32 cellular contexts compared by ENCODE assay signal in the genomic region with DNA sequence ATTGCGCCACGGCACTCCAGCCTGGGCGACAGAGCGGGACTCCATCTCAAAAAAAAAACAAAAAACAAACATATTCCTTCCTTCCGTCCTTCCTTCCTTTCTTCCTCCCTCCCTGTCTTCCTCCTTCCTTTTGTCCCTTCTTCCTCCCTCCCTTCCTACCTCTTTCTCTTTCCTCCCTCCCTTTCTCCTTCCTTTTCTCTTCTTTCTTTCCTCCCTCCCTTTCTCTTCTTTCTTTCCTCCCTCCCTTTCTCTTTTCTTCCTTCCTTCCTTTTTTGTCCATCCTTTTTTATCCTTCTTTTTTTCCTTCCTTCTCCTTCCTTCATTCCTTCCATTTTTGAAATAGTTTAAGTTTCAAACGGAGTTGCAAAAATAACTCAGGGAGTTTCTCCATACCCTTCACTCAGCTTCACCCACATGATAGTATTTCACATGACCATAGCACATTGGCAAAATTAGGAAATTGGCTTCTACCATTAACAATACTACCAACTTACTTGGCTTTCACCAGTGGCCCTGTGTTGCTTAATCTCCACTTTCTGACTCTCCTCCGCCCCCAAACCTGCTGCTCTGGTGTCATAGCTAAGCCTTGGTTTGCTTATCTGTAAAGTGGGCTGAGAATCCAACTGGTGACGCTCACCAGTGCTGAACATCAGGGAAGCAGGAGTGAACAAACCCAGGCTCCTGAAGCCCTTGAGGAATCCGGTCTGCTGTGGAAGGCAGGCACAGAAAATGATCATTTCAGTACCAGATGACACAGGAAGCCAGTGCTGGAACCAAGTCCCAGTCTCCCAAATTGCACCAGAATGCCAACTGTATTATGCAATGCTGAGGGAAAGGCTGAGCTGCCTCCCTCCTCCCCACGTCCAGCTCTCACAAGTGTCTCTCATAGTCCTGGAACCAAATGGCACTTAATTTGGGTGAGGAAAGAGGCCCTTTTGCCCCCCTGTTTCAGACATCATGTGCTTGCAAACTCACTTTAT. TPM values are rescaled to one million over a fixed set of nuclear protein-coding genes. Genes with fewer than 3 reads are reported as not detected.
A peak's percentile ranks its signal among the peaks of the same experiment; 100 is the strongest.
DNase-seq lines count a peak whose midpoint lies in the region; ATAC-seq and TF ChIP-seq lines count a peak whose summit lies in the region.
"Had no signal": no experiment of that assay in that cellular context is flagged by ENCODE, and none has a peak within 500 bp of the region (broad histone marks: within the 10 kb centered on the region; RNA-seq: fewer than 3 reads in every experiment).

No MANE protein-coding gene starts in this region.

- H3K36me3 Mint-ChIP-seq in activated T-cell treated with anti-CD3 and anti-CD28 coated beads, Interleukin-2, amount 50 U/mL, for 72 hours (ENCODE audit: insufficient read depth in 2 of 2) = peaks cover 0 to 8% of the 10 kb centered on the region in 2 donors
- peaks cover 38% of the 10 kb centered on the region for H3K36me3 Mint-ChIP-seq in activated CD4-positive, alpha-beta T cell treated with anti-CD3 and anti-CD28 coated beads, Interleukin-2, amount 10 ng/mL, durations not matched to agents 7 days and 5 days (ENCODE audit: low read depth)

- no peak overlapping the region for H3K4me3 ChIP-seq in coronary artery
- H3K4me3 ChIP-seq in liver (ENCODE audit: low read depth in 1 of 3, low read length in 3 of 3) = no peak overlapping the region
- H3K4me3 ChIP-seq in thyroid gland (replicated peaks in 1 of 3) = no peak overlapping the region
- H3K4me3 ChIP-seq: body of pancreas, esophagus squamous epithelium, PC-9, testis had no signal

- no peaks in the 10 kb centered on the region for H3K27me3 Mint-ChIP-seq in activated T-cell treated with anti-CD3 and anti-CD28 coated beads, Interleukin-2, amount 50 U/mL, for 72 hours (ENCODE audit: low read depth)
- no peaks in the 10 kb centered on the region for H3K27me3 Mint-ChIP-seq in activated CD4-positive, alpha-beta T cell treated with anti-CD3 and anti-CD28 coated beads, Interleukin-2, amount 10 ng/mL, durations not matched to agents 7 days and 5 days
- H3K27me3 Mint-ChIP-seq: activated CD4-positive, alpha-beta memory T cell treated with anti-CD3 and anti-CD28 coated beads, Interleukin-2, amount 10 ng/mL, durations not matched to agents 7 days and 5 days; activated naive CD8-positive, alpha-beta T cell treated with anti-CD3 and anti-CD28 coated beads, Interleukin-2, amount 10 ng/mL, durations not matched to agents 7 days and 5 days; CD4-positive, alpha-beta T cell; effector memory CD8-positive, alpha-beta T cell had no signal

- no peak for ATAC-seq in activated T-cell treated with anti-CD3 and anti-CD28 coated beads, Interleukin-2, amount 50 U/mL, for 72 hours (replicated peaks in 1 of 2)
- no peak for ATAC-seq in foreskin keratinocyte
- ATAC-seq: activated CD4-positive, CD25-positive, alpha-beta regulatory T cell treated with anti-CD3 and anti-CD28 coated beads, Interleukin-2, amount 50 U/mL, for 24 hours; body of pancreas; effector memory CD8-positive, alpha-beta T cell had no signal

- H3K9me3 Mint-ChIP-seq in activated T-cell treated with anti-CD3 and anti-CD28 coated beads, Interleukin-2, amount 50 U/mL, for 72 hours = peaks cover 0 to 8% of the 10 kb centered on the region in 2 donors
- H3K9me3 Mint-ChIP-seq in activated CD4-positive, alpha-beta T cell treated with anti-CD3 and anti-CD28 coated beads, Interleukin-2, amount 10 ng/mL, durations not matched to agents 7 days and 5 days = peaks cover 7% of the 10 kb centered on the region
- H3K9me3 Mint-ChIP-seq: CD4-positive, alpha-beta T cell; effector memory CD8-positive, alpha-beta T cell had no signal

- no peak overlapping the region for H3K9ac ChIP-seq in liver (ENCODE audit: low read depth in 1 of 2, low read length in 2 of 2)

- peak; percentile 17 for DNase-seq in MV-4-11 (lab: John Stamatoyannopoulos, UW)
- DNase-seq in coronary artery (ENCODE audit: low spot score) = no peak
- peak; percentile 84 to 91 for DNase-seq in thyroid gland
- no peak for DNase-seq in central memory CD4-positive, alpha-beta T cell
- DNase-seq in activated T-cell treated with anti-CD3 and anti-CD28 coated beads, Interleukin-2, amount 50 U/mL, for 72 hours = no peak
- no peak for DNase-seq in activated CD4-positive, alpha-beta T cell treated with anti-CD3 and anti-CD28 coated beads, Interleukin-2, amount 10 ng/mL, durations not matched to agents 7 days and 5 days
- no peak for DNase-seq in foreskin keratinocyte
- DNase-seq: activated CD4-positive, alpha-beta memory T cell treated with anti-CD3 and anti-CD28 coated beads, Interleukin-2, amount 10 ng/mL, durations not matched to agents 7 days and 5 days; activated effector memory CD4-positive, alpha-beta T cell treated with Interleukin-2 at 50 U/mL for 16 hours; activated naive CD8-positive, alpha-beta T cell treated with anti-CD3 and anti-CD28 coated beads, Interleukin-2, amount 10 ng/mL, durations not matched to agents 7 days and 5 days; body of pancreas; CD4-positive, alpha-beta T cell; DMS153; effector memory CD8-positive, alpha-beta T cell; esophagus squamous epithelium; glutamatergic neuron; Karpas-422; kidney glomerular epithelial cell; NCI-H1694 treated with DMSO at 0.1 percent for 48 hours; NCI-H2171 treated with DMSO at 0.1 percent for 48 hours; NCI-H524 treated with DMSO at 0.1 percent for 48 hours; NK-92 treated with Interleukin-12 subunit alpha and Interleukin-12 subunit beta, amount 100 ng/mL, for 24 hours; occipital lobe; PC-9; SIG-M5; stimulated activated CD4-positive, alpha-beta T cell treated with anti-CD3 and anti-CD28 coated beads, Interleukin-4, amount 100 ng/mL, for 24 hours; stimulated activated naive CD4-positive, alpha-beta T cell; testis had no signal

- TF ChIP-seq POLR2A in thyroid gland (IDR thresholded peaks at IDR 0.05) = no peak

- peak overlapping the region; percentile 27 to 69 for H3K27ac ChIP-seq in coronary artery
- peak overlapping the region; percentile 80 to 88 for H3K27ac ChIP-seq in liver (ENCODE audit: low read depth in 1 of 2, low read length in 2 of 2)
- peak overlapping the region; percentile 70 to 90 (median 76) for H3K27ac ChIP-seq in thyroid gland
- H3K27ac ChIP-seq in foreskin keratinocyte = no peak overlapping the region
- H3K27ac ChIP-seq: body of pancreas, esophagus squamous epithelium, PC-9, testis had no signal

- H3K9me3 ChIP-seq in liver (ENCODE audit: control insufficient read depth in 4 of 4, low read length in 3 of 4) = no peaks in the 10 kb centered on the region
- H3K9me3 ChIP-seq in thyroid gland = no peaks in the 10 kb centered on the region
- H3K9me3 ChIP-seq: body of pancreas, testis had no signal

- H3K36me3 ChIP-seq in liver (ENCODE audit: control insufficient read depth in 4 of 4, insufficient read depth in 3 of 4, low read depth in 1 of 4, low read length in 3 of 4) (peaks cover 6 to 33% (median 26%) of the 10 kb centered on the region in 4 donors), thyroid gland (peaks cover 22% of the 10 kb centered on the region in 2 donors)

- H3K27me3 ChIP-seq in liver (ENCODE audit: control insufficient read depth in 4 of 4, insufficient read depth in 4 of 4, low read length in 3 of 4) = no peaks in the 10 kb centered on the region
- H3K27me3 ChIP-seq in thyroid gland = no peaks in the 10 kb centered on the region
- no peaks in the 10 kb centered on the region for H3K27me3 ChIP-seq in foreskin keratinocyte
- H3K27me3 ChIP-seq: body of pancreas, esophagus squamous epithelium, testis had no signal

- no peak overlapping the region for H3K4me3 Mint-ChIP-seq in activated T-cell treated with anti-CD3 and anti-CD28 coated beads, Interleukin-2, amount 50 U/mL, for 72 hours
- no peak overlapping the region for H3K4me3 Mint-ChIP-seq in activated CD4-positive, alpha-beta T cell treated with anti-CD3 and anti-CD28 coated beads, Interleukin-2, amount 10 ng/mL, durations not matched to agents 7 days and 5 days
- H3K4me3 Mint-ChIP-seq: activated CD4-positive, alpha-beta memory T cell treated with anti-CD3 and anti-CD28 coated beads, Interleukin-2, amount 10 ng/mL, durations not matched to agents 7 days and 5 days; activated naive CD8-positive, alpha-beta T cell treated with anti-CD3 and anti-CD28 coated beads, Interleukin-2, amount 10 ng/mL, durations not matched to agents 7 days and 5 days; CD4-positive, alpha-beta T cell; effector memory CD8-positive, alpha-beta T cell had no signal

- 58% methylated on average over 10 of the region's 10 CpGs for WGBS in liver
- WGBS in thyroid gland, 2 donors = 78% methylated on average over 9 of the region's 10 CpGs

- no peaks in the 10 kb centered on the region for H3K4me1 Mint-ChIP-seq in activated T-cell treated with anti-CD3 and anti-CD28 coated beads, Interleukin-2, amount 50 U/mL, for 72 hours (ENCODE audit: low read depth)
- no peaks in the 10 kb centered on the region for H3K4me1 Mint-ChIP-seq in activated CD4-positive, alpha-beta T cell treated with anti-CD3 and anti-CD28 coated beads, Interleukin-2, amount 10 ng/mL, durations not matched to agents 7 days and 5 days
- H3K4me1 Mint-ChIP-seq: activated CD4-positive, alpha-beta memory T cell treated with anti-CD3 and anti-CD28 coated beads, Interleukin-2, amount 10 ng/mL, durations not matched to agents 7 days and 5 days had no signal

- intact Hi-C loops in thyroid gland (cut with DNase I) = no loop called here

- TF ChIP-seq CTCF in coronary artery (IDR thresholded peaks at IDR 0.05) (no peak), liver (IDR thresholded peaks at IDR 0.05; ENCODE audit: low read depth, low read length, missing input control) (no peak), thyroid gland (IDR thresholded peaks at IDR 0.05) (no peak), foreskin keratinocyte (conservative IDR thresholded peaks at IDR 0.05) (no peak)

- TF ChIP-seq RAD21 in liver (IDR thresholded peaks at IDR 0.05) = peak in 1 of 2 donors; percentile 35

- POLR2A ChIA-PET in activated CD4-positive, alpha-beta T cell treated with anti-CD3 and anti-CD28 coated beads, Interleukin-2, amount 10 ng/mL, durations not matched to agents 7 days and 5 days (lab: Charles Lee) = no interaction called here

- H3K4me1 ChIP-seq in liver (ENCODE audit: control insufficient read depth in 4 of 4, insufficient read depth in 4 of 4, low read length in 3 of 4) (peaks cover 11 to 57% (median 49%) of the 10 kb centered on the region in 4 donors), thyroid gland (peaks cover 28 to 32% of the 10 kb centered on the region in 2 donors), foreskin keratinocyte (no peaks in the 10 kb centered on the region)
- H3K4me1 ChIP-seq: body of pancreas, esophagus squamous epithelium, testis had no signal

- no peak overlapping the region for H3K27ac Mint-ChIP-seq in activated T-cell treated with anti-CD3 and anti-CD28 coated beads, Interleukin-2, amount 50 U/mL, for 72 hours
- no peak overlapping the region for H3K27ac Mint-ChIP-seq in activated CD4-positive, alpha-beta T cell treated with anti-CD3 and anti-CD28 coated beads, Interleukin-2, amount 10 ng/mL, durations not matched to agents 7 days and 5 days
- H3K27ac Mint-ChIP-seq: activated CD4-positive, alpha-beta memory T cell treated with anti-CD3 and anti-CD28 coated beads, Interleukin-2, amount 10 ng/mL, durations not matched to agents 7 days and 5 days; activated naive CD8-positive, alpha-beta T cell treated with anti-CD3 and anti-CD28 coated beads, Interleukin-2, amount 10 ng/mL, durations not matched to agents 7 days and 5 days; CD4-positive, alpha-beta T cell had no signal

- CTCF ChIA-PET in activated CD4-positive, alpha-beta T cell treated with anti-CD3 and anti-CD28 coated beads, Interleukin-2, amount 10 ng/mL, durations not matched to agents 7 days and 5 days (lab: Charles Lee) = no interaction called here

RNA-seq across cellular contexts. Expression of gene CRYBB3, which starts 17.2 kb away (rescaled TPM):
- total RNA-seq in liver (not detected), thyroid gland (not detected), foreskin keratinocyte (not detected in 2 replicates)
- polyA plus RNA-seq in liver (under 1 TPM; 0.25 to 0.38 TPM), foreskin keratinocyte (0.30 and 0.31 TPM in 2 replicates)
- total RNA-seq in activated T-cell treated with anti-CD3 and anti-CD28 coated beads, Interleukin-2, amount 50 U/mL, for 72 hours = under 1 TPM; 0.30 to 0.77 TPM
- total RNA-seq in activated CD4-positive, alpha-beta T cell treated with anti-CD3 and anti-CD28 coated beads, Interleukin-2, amount 10 ng/mL, durations not matched to agents 7 days and 5 days = under 1 TPM; 0.25 to 0.57 TPM
- total RNA-seq: body of pancreas; CD4-positive, alpha-beta T cell; esophagus squamous epithelium; mesenteric fat pad; occipital lobe had no signal
- polyA plus RNA-seq: AG04450 had no signal

RNA-seq across cellular contexts. Expression of gene CRYBB2, which starts 37.0 kb away (rescaled TPM):
- total RNA-seq in liver (under 1 TPM in 1 of 2 donors, not detected in 1; 0.08 TPM), thyroid gland (under 1 TPM in 1 of 4 donors, not detected in 3; 0.45 TPM), foreskin keratinocyte (not detected in 2 replicates)
- polyA plus RNA-seq in liver (under 1 TPM in 1 of 2 donors, not detected in 1; 0.10 TPM), foreskin keratinocyte (0.06 TPM in 1 of 2 replicates, not detected in the other)
- total RNA-seq in activated T-cell treated with anti-CD3 and anti-CD28 coated beads, Interleukin-2, amount 50 U/mL, for 72 hours = under 1 TPM in 1 of 2 donors, not detected in 1; 0.51 TPM
- under 1 TPM in 1 of 2 experiments, not detected in 1; 0.45 TPM for total RNA-seq in activated CD4-positive, alpha-beta T cell treated with anti-CD3 and anti-CD28 coated beads, Interleukin-2, amount 10 ng/mL, durations not matched to agents 7 days and 5 days
- total RNA-seq: activated CD4-positive, alpha-beta memory T cell treated with anti-CD3 and anti-CD28 coated beads, Interleukin-2, amount 10 ng/mL, durations not matched to agents 7 days and 5 days; activated naive CD8-positive, alpha-beta T cell treated with anti-CD3 and anti-CD28 coated beads, Interleukin-2, amount 10 ng/mL, durations not matched to agents 7 days and 5 days; body of pancreas; CD4-positive, alpha-beta T cell; esophagus squamous epithelium; mesenteric fat pad; occipital lobe had no signal

Comparison
In these comparisons a context has a peak if more than half of its experiments do, and no peak if none do; other contexts are left out.
1. DNase-seq: peak in MV-4-11 (single experiment) and thyroid gland (2 of 2); none in coronary artery (single experiment), central memory CD4-positive, alpha-beta T cell (single experiment), activated T-cell treated with anti-CD3 and anti-CD28 coated beads, Interleukin-2, amount 50 U/mL, for 72 hours (0 of 2), activated CD4-positive, alpha-beta T cell treated with anti-CD3 and anti-CD28 coated beads, Interleukin-2, amount 10 ng/mL, durations not matched to agents 7 days and 5 days (single experiment) and foreskin keratinocyte (0 of 2).